Comparison of ENCODE assay signal across 8 cellular contexts in genomic region chr6:100176321-100176950, GRCh38.
DNase-seq lines count a peak whose midpoint lies in the region; ATAC-seq and TF ChIP-seq lines count a peak whose summit lies in the region.

No MANE protein-coding gene starts in this region.

- no peak overlapping the region for H3K18ac ChIP-seq in mesenchymal stem cell (ENCODE audit: low read depth in 1 of 2, low read length in 2 of 2)

- DNase-seq in D341Med (ENCODE audit: low spot score) (peak; percentile 30), LHCN-M2 (ENCODE audit: low read depth) (peak; percentile 80), brain microvascular endothelial cell (peak; percentile 55), mesenchymal stem cell (peak; percentile 47), NCI-H1105 treated with DMSO at 0.1 percent for 48 hours (lab: John Stamatoyannopoulos, UW) (no peak), COR-L47 (lab: John Stamatoyannopoulos, UW) (no peak)

- H3K4me1 ChIP-seq in mesenchymal stem cell (ENCODE audit: control insufficient read depth, insufficient read depth, low read depth, low read length) = peaks cover 4% of the 10 kb centered on the region

- WGBS in mesenchymal stem cell = 62% methylated on average over 4 of the region's 6 CpGs

- H3K4me3 ChIP-seq in brain microvascular endothelial cell (ENCODE audit: low read depth, low read length) (no peak overlapping the region), mesenchymal stem cell (ENCODE audit: insufficient read depth in 1 of 2, low read depth in 1 of 2, low read length in 2 of 2) (peak overlapping the region in 1 of 2 experiments; percentile 56)

- H4K8ac ChIP-seq in mesenchymal stem cell (ENCODE audit: low read length) = no peak overlapping the region

- H2AK5ac ChIP-seq in mesenchymal stem cell (ENCODE audit: low read length, severe bottlenecking) = no peak overlapping the region

- H3K23ac ChIP-seq in mesenchymal stem cell (ENCODE audit: low read length in 2 of 2) = no peak overlapping the region

- no peak overlapping the region for H2BK120ac ChIP-seq in mesenchymal stem cell (ENCODE audit: low read depth, low read length)

- H3K27me3 ChIP-seq in brain microvascular endothelial cell (replicated peaks) (no peaks in the 10 kb centered on the region), mesenchymal stem cell (ENCODE audit: control insufficient read depth in 1 of 2, insufficient read depth in 1 of 2, low read length in 2 of 2) (no peaks in the 10 kb centered on the region)

- in situ Hi-C loops in brain microvascular endothelial cell (cut with HindIII; ENCODE audit: low pct_ligation_motif_present, low sequenced_read_pairs) = no loop called here

- no peak overlapping the region for H3K4ac ChIP-seq in mesenchymal stem cell (ENCODE audit: low read depth in 1 of 2, low read length in 2 of 2)

- H3K36me3 ChIP-seq in brain microvascular endothelial cell (replicated peaks) (no peaks in the 10 kb centered on the region), mesenchymal stem cell (ENCODE audit: control insufficient read depth in 1 of 2, insufficient read depth in 2 of 2, low read depth in 1 of 2, low read length in 2 of 2) (no peaks in the 10 kb centered on the region)

- H3K27ac ChIP-seq in brain microvascular endothelial cell (peak overlapping the region; percentile 13), mesenchymal stem cell (ENCODE audit: low read length, poor library complexity, severe bottlenecking) (no peak overlapping the region)

- H2BK12ac ChIP-seq in mesenchymal stem cell (ENCODE audit: low read length in 2 of 2) = peak overlapping the region in 1 of 2 experiments; percentile 2

- no peak overlapping the region for H2BK15ac ChIP-seq in mesenchymal stem cell (ENCODE audit: low read depth, poor library complexity, severe bottlenecking)

- H3K14ac ChIP-seq in mesenchymal stem cell (ENCODE audit: low read length in 2 of 2) = no peak overlapping the region

- no peaks in the 10 kb centered on the region for H3K79me1 ChIP-seq in mesenchymal stem cell (replicated peaks; ENCODE audit: low read length, poor library complexity, severe bottlenecking)

- no peak overlapping the region for H3K4me2 ChIP-seq in mesenchymal stem cell (ENCODE audit: low read length, poor library complexity, severe bottlenecking)

- no peak overlapping the region for H2BK5ac ChIP-seq in mesenchymal stem cell (ENCODE audit: low read depth, low read length, poor library complexity, severe bottlenecking)

- peak overlapping the region; percentile 75 for H3K9ac ChIP-seq in mesenchymal stem cell (ENCODE audit: low read length)

- peak; percentile 69 for TF ChIP-seq CTCF in brain microvascular endothelial cell (IDR thresholded peaks at IDR 0.05; ENCODE audit: low read depth, low read length, missing control alignments)

- H3K9me3 ChIP-seq in mesenchymal stem cell (ENCODE audit: control insufficient read depth, low read length) = no peaks in the 10 kb centered on the region

- ATAC-seq in HG03378 (IDR thresholded peaks at IDR 0.05; ENCODE audit: unreplicated experiment) (no peak), HG02798 (IDR thresholded peaks at IDR 0.05; ENCODE audit: poor library complexity, unreplicated experiment) (no peak)

- no peak overlapping the region for H2AFZ ChIP-seq in mesenchymal stem cell (ENCODE audit: low read depth, low read length)

- peak overlapping the region; percentile 61 for H4K91ac ChIP-seq in mesenchymal stem cell (ENCODE audit: low read length)

Comparison
In these comparisons a context has a peak if more than half of its experiments do, and no peak if none do; other contexts are left out.
1. DNase-seq: peak in D341Med (single experiment), LHCN-M2 (single experiment), brain microvascular endothelial cell (single experiment) and mesenchymal stem cell (single experiment); none in NCI-H1105 treated with DMSO at 0.1 percent for 48 hours (single experiment) and COR-L47 (single experiment).